Comparison of ENCODE assay signal across 3 cellular contexts in genomic region chr20:2220298-2220697, GRCh38.
"Had no signal": no experiment of that assay in that cellular context is flagged by ENCODE, and none has a peak within 500 bp of the region (broad histone marks: within the 10 kb centered on the region; RNA-seq: fewer than 3 reads in every experiment).

No MANE protein-coding gene starts in this region.

- DNase-seq: GDM1, GF-D8 had no signal

- H3K4me3 ChIP-seq: GM12878 had no signal

- ATAC-seq: GM12878 had no signal
